Comparison of ENCODE assay signal across 31 cellular contexts in the genomic region with DNA sequence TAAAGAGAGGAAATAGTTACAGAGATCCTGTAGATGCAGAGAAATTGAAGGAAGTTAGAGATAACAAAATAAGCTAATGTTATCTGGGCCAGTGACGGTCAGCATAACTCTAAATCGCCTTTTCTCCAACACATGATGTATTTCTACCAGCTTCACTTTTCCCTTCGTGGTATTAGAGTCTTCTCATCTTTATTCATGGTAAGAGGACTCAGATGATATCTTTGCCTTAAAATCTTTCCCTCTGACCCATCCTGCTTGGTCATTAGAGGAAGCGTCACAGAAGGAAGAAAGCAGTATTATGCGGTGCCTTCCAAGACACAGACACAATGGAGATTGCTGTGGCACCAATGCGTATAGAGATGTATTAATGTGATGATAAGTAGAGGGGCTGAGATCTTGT.
"Had no signal": no experiment of that assay in that cellular context is flagged by ENCODE, and none has a peak within 500 bp of the region (broad histone marks: within the 10 kb centered on the region; RNA-seq: fewer than 3 reads in every experiment).

No MANE protein-coding gene starts in this region.

- H3K4me3 ChIP-seq: cardiac muscle cell, K562, SJCRH30, SK-N-MC had no signal

- H3K36me3 Mint-ChIP-seq: activated CD4-positive, alpha-beta memory T cell treated with anti-CD3 and anti-CD28 coated beads for 36 hours; activated naive CD4-positive, alpha-beta T cell treated with anti-CD3 and anti-CD28 coated beads, Interleukin-2, amount 10 ng/mL, durations not matched to agents 7 days and 5 days; activated naive CD8-positive, alpha-beta T cell had no signal

- ATAC-seq: activated naive CD8-positive, alpha-beta T cell treated with anti-CD3 and anti-CD28 coated beads, Interleukin-2, amount 50 U/mL, for 24 hours; activated T-cell treated with anti-CD3 and anti-CD28 coated beads, Interleukin-2, amount 50 U/mL, for 4 hours; K562 had no signal

- H3K36me3 ChIP-seq: cardiac muscle cell, SJCRH30 had no signal

- H3K9me3 Mint-ChIP-seq: activated B cell treated with CpG ODN at 0.5 μM for 24 hours; activated naive CD4-positive, alpha-beta T cell treated with anti-CD3 and anti-CD28 coated beads, Interleukin-2, amount 10 ng/mL, durations not matched to agents 7 days and 5 days; activated naive CD8-positive, alpha-beta T cell treated with anti-CD3 and anti-CD28 coated beads, Interleukin-2, amount 50 U/mL, for 24 hours; activated T-cell treated with anti-CD3 and anti-CD28 coated beads, Interleukin-2, amount 50 U/mL, for 4 hours had no signal

- H3K4me1 Mint-ChIP-seq: activated B cell treated with CpG ODN at 0.5 μM for 24 hours; activated naive CD4-positive, alpha-beta T cell treated with anti-CD3 and anti-CD28 coated beads, Interleukin-2, amount 10 ng/mL, durations not matched to agents 7 days and 5 days; activated naive CD8-positive, alpha-beta T cell treated with anti-CD3 and anti-CD28 coated beads, Interleukin-2, amount 50 U/mL, for 24 hours; central memory CD8-positive, alpha-beta T cell had no signal

- H3K27ac ChIP-seq: cardiac muscle cell, SJCRH30, SK-N-MC, VCaP had no signal

- H3K27me3 Mint-ChIP-seq: activated B cell treated with CpG ODN at 0.5 μM for 24 hours; activated CD4-positive, alpha-beta memory T cell treated with anti-CD3 and anti-CD28 coated beads for 36 hours; activated naive CD4-positive, alpha-beta T cell treated with anti-CD3 and anti-CD28 coated beads, Interleukin-2, amount 10 ng/mL, durations not matched to agents 7 days and 5 days; activated naive CD8-positive, alpha-beta T cell; activated naive CD8-positive, alpha-beta T cell treated with anti-CD3 and anti-CD28 coated beads, Interleukin-2, amount 50 U/mL, for 24 hours; central memory CD8-positive, alpha-beta T cell had no signal

- H3K9me3 ChIP-seq: SJCRH30 had no signal

- H3K27me3 ChIP-seq: cardiac muscle cell, SJCRH30 had no signal

- H3K4me3 Mint-ChIP-seq: activated B cell treated with CpG ODN at 0.5 μM for 24 hours; activated CD4-positive, alpha-beta memory T cell treated with anti-CD3 and anti-CD28 coated beads for 36 hours; activated naive CD4-positive, alpha-beta T cell treated with anti-CD3 and anti-CD28 coated beads, Interleukin-2, amount 10 ng/mL, durations not matched to agents 7 days and 5 days; activated naive CD8-positive, alpha-beta T cell; activated naive CD8-positive, alpha-beta T cell treated with anti-CD3 and anti-CD28 coated beads, Interleukin-2, amount 50 U/mL, for 24 hours; activated T-cell treated with anti-CD3 and anti-CD28 coated beads, Interleukin-2, amount 50 U/mL, for 4 hours; activated T-helper 1 cell treated with anti-CD3 and anti-CD28 coated beads, Interleukin-12 subunit alpha, Interleukin-12 subunit beta, Interleukin-2, Interleukin-4 antibody, amounts not matched to agents 30 ng/mL and 10 ng/mL and 1 ng/mL, durations not matched to agents 14 hours and 24 hours and 36 hours; central memory CD8-positive, alpha-beta T cell had no signal

- H3K4me1 ChIP-seq: SJCRH30 had no signal

- DNase-seq: activated B cell treated with CpG ODN at 0.5 μM for 24 hours; activated CD4-positive, alpha-beta memory T cell treated with anti-CD3 and anti-CD28 coated beads for 36 hours; activated CD4-positive, alpha-beta T cell treated with anti-CD3 and anti-CD28 coated beads for 4 hours; activated CD4-positive, alpha-beta T cell treated with anti-CD3 and anti-CD28 coated beads, Interleukin-2, amount 50 U/mL, for 1 hour; activated CD4-positive, CD25-positive, alpha-beta regulatory T cell treated with anti-CD3 and anti-CD28 coated beads, Interleukin-2, amount 50 U/mL, for 72 hours; activated CD8-positive, alpha-beta memory T cell treated with anti-CD3 and anti-CD28 coated beads, Interleukin-2, amount 50 U/mL, for 4 hours; activated gamma-delta T cell treated with Interleukin-2 at 50 U/mL for 16 hours; activated naive CD4-positive, alpha-beta T cell treated with anti-CD3 and anti-CD28 coated beads, Interleukin-2, amount 10 ng/mL, durations not matched to agents 7 days and 5 days; activated naive CD8-positive, alpha-beta T cell treated with anti-CD3 and anti-CD28 coated beads, Interleukin-2, amount 50 U/mL, for 24 hours; activated T-cell treated with anti-CD3 and anti-CD28 coated beads for 4 hours; activated T-cell treated with anti-CD3 and anti-CD28 coated beads, Interleukin-2, amount 50 U/mL, for 4 hours; aorta; NCI-H1092 treated with DMSO at 0.1 percent for 48 hours; NCI-H146; NCI-H187; NCI-H2029 treated with DMSO at 0.1 percent for 48 hours; NCI-H2107; NCI-H510A; NCI-H526; NCI-H748 treated with DMSO at 0.1 percent for 48 hours; NK-92 treated with Interleukin-12 subunit alpha and Interleukin-12 subunit beta, amount 100 ng/mL, for 24 hours; SHP77; SJCRH30; T1000 had no signal

- H3K27ac Mint-ChIP-seq: activated B cell treated with CpG ODN at 0.5 μM for 24 hours; activated CD4-positive, alpha-beta memory T cell treated with anti-CD3 and anti-CD28 coated beads for 36 hours; activated naive CD4-positive, alpha-beta T cell treated with anti-CD3 and anti-CD28 coated beads, Interleukin-2, amount 10 ng/mL, durations not matched to agents 7 days and 5 days; activated naive CD8-positive, alpha-beta T cell; activated naive CD8-positive, alpha-beta T cell treated with anti-CD3 and anti-CD28 coated beads, Interleukin-2, amount 50 U/mL, for 24 hours; activated T-helper 1 cell treated with anti-CD3 and anti-CD28 coated beads, Interleukin-12 subunit alpha, Interleukin-12 subunit beta, Interleukin-2, Interleukin-4 antibody, amounts not matched to agents 30 ng/mL and 10 ng/mL and 1 ng/mL, durations not matched to agents 14 hours and 24 hours and 36 hours had no signal
